8 cellular contexts compared by ENCODE assay signal in genomic region chr1:229558460-229559335, GRCh38. TPM values are rescaled to one million over a fixed set of nuclear protein-coding genes. Genes with fewer than 3 reads are reported as not detected.
DNase-seq lines count a peak whose midpoint lies in the region; ATAC-seq and TF ChIP-seq lines count a peak whose summit lies in the region.

Gene ABCB10 (minus strand): TSS chr1:229558707. CDS start chr1:229558652, 55 bp downstream.

- peak within 1 kb of the TSS; percentile 89 for H3K4ac ChIP-seq in IMR-90 (ENCODE audit: low read depth, low read length)

- intact Hi-C loops in IMR-90 (cut with micrococcal nuclease), result loop anchor here (1.0 to 2.0 kb wide), 2 partner anchors 68 to 510 kb away; partner anchors contain the start of genes TAF5L and URB2

- H3K9ac ChIP-seq in IMR-90 (ENCODE audit: low read depth, low read length), result peak within 1 kb of the TSS; percentile 90

- dilution Hi-C loops in IMR-90 (cut with HindIII; ENCODE audit: low sequenced_read_pairs, unreplicated experiment), result no loop called here

- H2AK5ac ChIP-seq in IMR-90 (ENCODE audit: low read depth, low read length), result peak within 1 kb of the TSS; percentile 74; the same call in 1 of the 2 replicates

- TF ChIP-seq RAD21 in IMR-90 (IDR thresholded peaks at IDR 0.05; ENCODE audit: low read length), result peak; percentile 38

- ATAC-seq in GM21528 (IDR thresholded peaks at IDR 0.05; ENCODE audit: low FRiP score, unreplicated experiment) (peak; percentile 88), IMR-90 (ENCODE audit: low read depth) (peak; percentile 86)

- H2BK20ac ChIP-seq in IMR-90 (ENCODE audit: low read depth, low read length), result no peak within 1 kb of the TSS

- no TSS peak for BruUV-seq in IMR-90 (replicated peaks; lab: Mats Ljungman, UMichigan)

- TF ChIP-seq CTCF in IMR-90 (conservative IDR thresholded peaks at IDR 0.05; ENCODE audit: low read depth, low read length), result peak; percentile 86

- H3K36me3 ChIP-seq in IMR-90 (ENCODE audit: control insufficient read depth, insufficient read depth, low read length), result no peaks in the 10 kb centered on the region

- TF ChIP-seq POLR2A in IMR-90 (IDR thresholded peaks at IDR 0.05; ENCODE audit: low read depth, low read length), result no peak

- peak within 1 kb of the TSS; percentile 21; the same call in 1 of the 2 replicates for H3K18ac ChIP-seq in IMR-90 (ENCODE audit: low read depth, low read length)

- peak within 1 kb of the TSS; percentile 61; the same call in 1 of the 2 replicates for H3K56ac ChIP-seq in IMR-90 (ENCODE audit: extremely low read depth, insufficient read depth, low read length)

- peak within 1 kb of the TSS; percentile 99 for H2AFZ ChIP-seq in IMR-90 (replicated peaks; ENCODE audit: low read length, poor library complexity)

- H3K79me1 ChIP-seq in IMR-90 (ENCODE audit: low read depth in 1 of 2, low read length in 2 of 2), result peaks cover 13 to 34% of the 10 kb centered on the region in 2 experiments; a peak in 2 of 4 replicates

- H4K5ac ChIP-seq in IMR-90 (ENCODE audit: low read depth, low read length), result peak within 1 kb of the TSS; percentile 49

- H3K14ac ChIP-seq in IMR-90 (replicated peaks; ENCODE audit: low read depth, low read length), result peak within 1 kb of the TSS; percentile 59

- in situ Hi-C loops in IMR-90 (cut with MboI; ENCODE audit: low sequenced_read_pairs), result loop anchor here (5.0 kb wide), 1 partner anchor 69 kb away; the partner anchor contains the start of genes TAF5L and URB2

- no peaks in the 10 kb centered on the region for H3K9me3 ChIP-seq in IMR-90 (ENCODE audit: control insufficient read depth, insufficient read depth, low read length)

- WGBS in IMR-90 (ENCODE audit: extremely low coverage in 2 of 2, insufficient read length in 1 of 2), 2 experiments, result 1% methylated on average over 91 of the region's 109 CpGs; no CpG with 5 or more reads in 1 of the 2 experiments

- H3K27ac ChIP-seq in IMR-90 (ENCODE audit: insufficient read depth, low read length) (peak within 1 kb of the TSS; percentile 65), epithelial cell of prostate (peak within 1 kb of the TSS; percentile 55)

- H4K20me1 ChIP-seq in IMR-90 (ENCODE audit: insufficient read depth, low read length), result peaks cover 5% of the 10 kb centered on the region; the same call in 1 of the 2 replicates

- peak within 1 kb of the TSS; percentile 59 for H3K4me3 ChIP-seq in IMR-90 (ENCODE audit: insufficient read depth, low read depth, low read length)

- peaks cover 5% of the 10 kb centered on the region; the same call in 1 of the 2 replicates for H3K9me1 ChIP-seq in IMR-90 (ENCODE audit: insufficient read depth, low read length)

- POLR2A ChIA-PET in IMR-90 (lab: Charles Lee; ENCODE audit: unreplicated experiment), result interaction anchor here (0.5 to 1.2 kb wide), 4 partner anchors 38 to 835 kb away, joined by 3 to 4 read pairs (median 3); no protein-coding TSS in a partner anchor

- peak within 1 kb of the TSS; percentile 89 for H2AK9ac ChIP-seq in IMR-90 (replicated peaks; ENCODE audit: low read depth, low read length, poor library complexity)

- H3K27me3 ChIP-seq in IMR-90 (ENCODE audit: control insufficient read depth, insufficient read depth, low read length), result no peaks in the 10 kb centered on the region

- H2BK120ac ChIP-seq in IMR-90 (ENCODE audit: low read depth, low read length), result peak within 1 kb of the TSS; percentile 75

- H2BK15ac ChIP-seq in IMR-90 (ENCODE audit: low read depth, low read length), result peak within 1 kb of the TSS; percentile 83; the same call in 1 of the 3 replicates

- peaks cover 11% of the 10 kb centered on the region for H3K4me1 ChIP-seq in IMR-90 (ENCODE audit: control insufficient read depth, insufficient read depth, low read length)

- CTCF ChIA-PET in IMR-90 (lab: Yijun Ruan, JAX), result interaction anchor here (0.6 to 1.7 kb wide), 9 partner anchors 10 to 662 kb away, joined by 3 to 7 read pairs (median 4); partner anchors contain the start of genes TAF5L and URB2

- DNase-seq in DMS153 treated with DMSO at 0.1 percent for 48 hours (lab: John Stamatoyannopoulos, UW; ENCODE audit: unreplicated experiment) (peak; percentile 98), IMR-90 (peak; percentile 96), OCI-M2 (lab: John Stamatoyannopoulos, UW; ENCODE audit: unreplicated experiment) (peak; percentile 63), activated T-cell treated with anti-CD3 and anti-CD28 coated beads for 4 hours (peak; percentile 66), epithelial cell of prostate (ENCODE audit: low read depth, low spot score) (peak; percentile 72), mucosa of gallbladder (ENCODE audit: low spot score) (peak; percentile 97)
- DNase-seq in stimulated activated CD8-positive, alpha-beta memory T cell treated with anti-CD3 and anti-CD28 coated beads, Interleukin-4, amount 100 ng/mL, for 4 hours (ENCODE audit: low read depth in 2 of 2, low spot score in 1 of 2), result peak; percentile 52 to 74

- H4K8ac ChIP-seq in IMR-90 (ENCODE audit: low read depth in 2 of 2, low read length in 2 of 2), result peak within 1 kb of the TSS; percentile 81 to 97

- peak within 1 kb of the TSS; percentile 80; the same call in 1 of the 2 replicates for H3K23ac ChIP-seq in IMR-90 (ENCODE audit: low read depth, low read length)

- H3K4me2 ChIP-seq in IMR-90 (ENCODE audit: low read depth, low read length), result peak within 1 kb of the TSS; percentile 99

- H4K91ac ChIP-seq in IMR-90 (ENCODE audit: insufficient read depth, low read depth, low read length), result peak within 1 kb of the TSS; percentile 93

- H2BK5ac ChIP-seq in IMR-90 (ENCODE audit: low read depth, low read length, poor library complexity, severe bottlenecking), result peak within 1 kb of the TSS; percentile 43

TF ChIP-seq in IMR-90, 13 proteins besides CTCF, POLR2A, EP300 and RAD21:
- TF ChIP-seq USF2 (IDR thresholded peaks at IDR 0.05; ENCODE audit: low read depth, low read length) (no peak), NFE2L2 (IDR thresholded peaks at IDR 0.05; ENCODE audit: low read depth, low read length) (0 out of 2 replicates have a peak, but pooled peaks have one; percentile 5), MAZ (IDR thresholded peaks at IDR 0.05; ENCODE audit: borderline replicate concordance, low read depth, low read length) (peak; percentile 92), ELK1 (IDR thresholded peaks at IDR 0.05; ENCODE audit: borderline replicate concordance, low read depth, low read length) (no peak), BHLHE40 (IDR thresholded peaks at IDR 0.05; ENCODE audit: low read depth, low read length) (peak; percentile 66; the same call in 1 of the 2 replicates), MXI1 (IDR thresholded peaks at IDR 0.05; ENCODE audit: borderline replicate concordance, low read depth, low read length) (peak; percentile 99)

RNA-seq across cellular contexts. Expression of gene ABCB10, which starts in this region (rescaled TPM):
- total RNA-seq in IMR-90 (2012; rRNA removed), result 10.9 and 13.3 TPM in 2 replicates
- polyA plus RNA-seq in IMR-90 (2012; rRNA removed), result 5.9 and 6.5 TPM in 2 replicates
- polyA plus RNA-seq in IMR-90 (2012; cell fraction: cytosol; rRNA removed), result 2.0 and 2.4 TPM in 2 replicates
- 2.4 and 5.4 TPM in 2 replicates for polyA plus RNA-seq in IMR-90 (2012; cell fraction: nucleus; rRNA removed; ENCODE audit: low replicate concordance)
- total RNA-seq in mucosa of gallbladder, result 14.9 TPM

Comparison
In these comparisons a context has a peak if more than half of its experiments do, and no peak if none do; other contexts are left out.
1. Peak in every context shown above with its lines: DNase-seq, ATAC-seq, H3K4me3 ChIP-seq and H3K27ac ChIP-seq.